In genomic region chr15:70077436-70077835, GRCh38 we compare ENCODE assay signal across 26 cellular contexts. TPM values are rescaled to one million over a fixed set of nuclear protein-coding genes. Genes with fewer than 3 reads are reported as not detected.
DNase-seq lines count a peak whose midpoint lies in the region; ATAC-seq, FAIRE-seq and TF ChIP-seq lines count a peak whose summit lies in the region.
"Had no signal": no experiment of that assay in that cellular context is flagged by ENCODE, and none has a peak within 500 bp of the region (broad histone marks: within the 10 kb centered on the region; RNA-seq: fewer than 3 reads in every experiment).

No MANE protein-coding gene starts in this region.

- intact Hi-C loops in HepG2 (cut with micrococcal nuclease; ENCODE audit: unreplicated experiment), result no loop called here
- intact Hi-C loops in right lobe of liver (cut with DNase I), result no loop called here
- intact Hi-C loops in left ventricle myocardium inferior (cut with micrococcal nuclease), result no loop called here

- TF ChIP-seq EP300 in HepG2 (IDR thresholded peaks at IDR 0.05; ENCODE audit: low read depth in 2 of 2, low read length in 2 of 2), result no peak
- TF ChIP-seq EP300 in HepG2 (CRISPR knock-in tag; IDR thresholded peaks at IDR 0.05; ENCODE audit: borderline replicate concordance), result no peak

- no peak for TF ChIP-seq RAD21 in HepG2 (CRISPR knock-in tag; IDR thresholded peaks at IDR 0.05)

- H3K27me3 ChIP-seq in HepG2 (ENCODE audit: control insufficient read depth in 1 of 2, insufficient read depth in 2 of 2, low read length in 2 of 2), result no peaks in the 10 kb centered on the region
- H3K27me3 ChIP-seq in right lobe of liver, result no peaks in the 10 kb centered on the region
- H3K27me3 ChIP-seq in left ventricle myocardium inferior (ENCODE audit: low read depth), result peaks cover 28% of the 10 kb centered on the region
- H3K27me3 ChIP-seq: colonic mucosa had no signal

- H4K20me1 ChIP-seq in HepG2 (ENCODE audit: insufficient read depth, low read length), result peaks cover 52% of the 10 kb centered on the region

- H3K79me2 ChIP-seq in HepG2 (ENCODE audit: insufficient read depth, low read length), result peaks cover 16% of the 10 kb centered on the region

- ATAC-seq in HepG2, result no peak
- no peak for ATAC-seq in right lobe of liver
- ATAC-seq: activated naive CD8-positive, alpha-beta T cell treated with anti-CD3 and anti-CD28 coated beads, Interleukin-2, amount 50 U/mL, for 24 hours; left lobe of liver; natural killer cell treated with Interleukin-12 subunit alpha and Interleukin-12 subunit beta and Interleukin-15 and Interleukin-18, amount 100 ng/mL, for 72 hours had no signal

- no peak overlapping the region for H3K9ac ChIP-seq in HepG2 (ENCODE audit: insufficient read depth, low read depth, low read length)

- 98% methylated on average over 3 of the region's 7 CpGs for WGBS in HepG2 (ENCODE audit: low lambda C conversion rate)
- 79% methylated on average over 3 of the region's 7 CpGs for WGBS in right lobe of liver (ENCODE audit: insufficient coverage, low coverage, low lambda C conversion rate, missing lambda C conversion rate)

- no TSS peak for BruUV-seq in HepG2 (replicated peaks; lab: Mats Ljungman, UMichigan)

- FAIRE-seq in HepG2 (lab: Jason Lieb, UNC), result no peak
- FAIRE-seq: small intestine had no signal

- POLR2A ChIA-PET in HepG2 (lab: Yijun Ruan, JAX), result interaction anchor here (1.8 to 5.1 kb wide), 2 partner anchors 18 to 625 kb away, joined by 4 to 152 read pairs; partner anchors contain the start of genes RPLP1 and TLE3

- DNase-seq in HepG2 (ENCODE audit: low spot score) (no peak), right lobe of liver (no peak), left ventricle myocardium inferior (peak; percentile 40), occipital lobe (lab: John Stamatoyannopoulos, UW) (peak; percentile 35), EL (no peak), NCI-H2081 treated with DMSO at 0.1 percent for 48 hours (lab: John Stamatoyannopoulos, UW) (no peak), germinal center (ENCODE audit: low spot score) (no peak)
- no peak for DNase-seq in activated CD4-positive, alpha-beta T cell treated with anti-CD3 and anti-CD28 coated beads for 1 hour
- DNase-seq: activated B cell treated with CpG ODN at 0.5 μM for 24 hours; activated CD4-positive, alpha-beta memory T cell treated with anti-CD3 and anti-CD28 coated beads, Interleukin-2, amount 10 ng/mL, durations not matched to agents 7 days and 5 days; activated effector memory CD4-positive, alpha-beta T cell treated with anti-CD3 and anti-CD28 coated beads, Interleukin-2, amount 50 U/mL, for 16 hours; activated naive CD8-positive, alpha-beta T cell treated with anti-CD3 and anti-CD28 coated beads, Interleukin-2, amount 50 U/mL, for 24 hours; CD8-positive, alpha-beta memory T cell; colonic mucosa; DMS153; endodermal cell; GDM1; NCI-H1105; NCI-H2029 treated with DMSO at 0.1 percent for 48 hours; NCI-H345; NCI-H82; small intestine; stimulated activated CD4-positive, alpha-beta T cell treated with anti-CD3 and anti-CD28 coated beads, Interleukin-1b, Interleukin-23, amount 100 ng/mL, for 48 hours; T1000 had no signal

- H3K27ac ChIP-seq in HepG2 (ENCODE audit: extremely low read length, insufficient read depth, low read length) (peak overlapping the region; percentile 90), right lobe of liver (no peak overlapping the region), left ventricle myocardium inferior (replicated peaks) (no peak overlapping the region)
- H3K27ac ChIP-seq: colonic mucosa had no signal

- TF ChIP-seq CTCF in HepG2 (CRISPR knock-in tag; IDR thresholded peaks at IDR 0.05) (no peak), right lobe of liver (IDR thresholded peaks at IDR 0.05) (no peak), left ventricle myocardium inferior (IDR thresholded peaks at IDR 0.05; ENCODE audit: borderline replicate concordance) (no peak)

- 0 out of 2 replicates have a peak overlapping the region, but pooled peaks have one; percentile 77 for H3K4me2 ChIP-seq in HepG2 (ENCODE audit: low read depth, low read length)

- in situ Hi-C loops in HepG2 (cut with HindIII; ENCODE audit: extremely low pct_ligation_motif_present, low pct_unique_long_range_greater_than_20kb), result loop anchor here (25.0 kb wide), 1 partner anchor 615 kb away; the partner anchor contains the start of gene RPLP1

- H3K4me1 ChIP-seq in HepG2 (ENCODE audit: insufficient read depth, low read length) (peaks cover 48% of the 10 kb centered on the region), right lobe of liver (peaks cover 0 to 30% (median 12%) of the 10 kb centered on the region in 4 donors), left ventricle myocardium inferior (peaks cover 37% of the 10 kb centered on the region)

- H3K4me3 ChIP-seq in HepG2 (replicated peaks in 1 of 3; ENCODE audit: insufficient read depth in 1 of 3, low read depth in 2 of 3, low read length in 3 of 3) (no peak overlapping the region), right lobe of liver (no peak overlapping the region), left ventricle myocardium inferior (no peak overlapping the region)
- H3K4me3 ChIP-seq: colonic mucosa had no signal

- H2AFZ ChIP-seq in HepG2 (ENCODE audit: low read length), result no peak overlapping the region

- H3K9me3 ChIP-seq in HepG2 (ENCODE audit: low read length) (no peaks in the 10 kb centered on the region), right lobe of liver (no peaks in the 10 kb centered on the region), left ventricle myocardium inferior (replicated peaks) (no peaks in the 10 kb centered on the region)
- H3K9me3 ChIP-seq: colonic mucosa had no signal

- CTCF ChIA-PET in HepG2 (lab: Yijun Ruan, JAX; ENCODE audit: low intra/inter-chr PET ratio, low total read pairs), result no interaction called here

- TF ChIP-seq POLR2A in HepG2 (IDR thresholded peaks at IDR 0.05; ENCODE audit: insufficient read depth in 1 of 2, low read depth in 2 of 2, low read length in 2 of 2), result no peak
- no peak for TF ChIP-seq POLR2A in right lobe of liver (IDR thresholded peaks at IDR 0.05)

- H3K36me3 ChIP-seq in HepG2 (replicated peaks in 1 of 2; ENCODE audit: control insufficient read depth in 1 of 2, insufficient read depth in 2 of 2, low read length in 2 of 2), result peaks cover 28 to 61% of the 10 kb centered on the region in 2 experiments; a peak in 4 of 5 replicates
- peaks cover 3 to 49% (median 22%) of the 10 kb centered on the region in 4 donors for H3K36me3 ChIP-seq in right lobe of liver
- H3K36me3 ChIP-seq in left ventricle myocardium inferior, result peaks cover 51% of the 10 kb centered on the region

TF ChIP-seq in HepG2, 621 proteins besides CTCF, POLR2A, EP300 and RAD21:
- no peak for TF ChIP-seq HNF4A (CRISPR knock-in tag; IDR thresholded peaks at IDR 0.05)
TF ChIP-seq in HepG2: peak in this region for 0.

RNA-seq across cellular contexts. Expression of gene TLE3, which starts 20.3 kb away (rescaled TPM):
- total RNA-seq in HepG2 (2016; rRNA removed; fragmentation: Illumina TruSeq; extraction: Trizol) (11.9 TPM in 2 replicates), right lobe of liver (10 to 100 TPM in 5 of 6 experiments, 1 to 10 TPM in 1; 8.9 to 38.2 (median 21.2) TPM), left ventricle myocardium inferior (17.8 TPM), occipital lobe (79.4 TPM)
- 4.3 and 4.6 TPM in 2 replicates for total RNA-seq in HepG2 (2016; cell fraction: cytosol; rRNA removed; fragmentation: Illumina TruSeq; extraction: Trizol; ENCODE audit: low read depth)
- total RNA-seq in HepG2 (2016; cell fraction: insoluble cytoplasmic fraction; rRNA removed; fragmentation: Illumina TruSeq; extraction: Trizol), result 11.3 and 13.4 TPM in 2 replicates
- 6.8 and 8.2 TPM in 2 replicates for total RNA-seq in HepG2 (2016; cell fraction: membrane; rRNA removed; fragmentation: Illumina TruSeq; extraction: Trizol)
- total RNA-seq in HepG2 (2016; cell fraction: nucleus; rRNA removed; fragmentation: Illumina TruSeq; extraction: Trizol), result 17.8 and 18.8 TPM in 2 replicates
- 10.8 and 13.8 TPM in 2 replicates for polyA plus RNA-seq in HepG2 (2011; rRNA removed)
- polyA plus RNA-seq in HepG2 (2011; cell fraction: cytosol; rRNA removed), result 7.1 and 8.6 TPM in 2 replicates
- polyA plus RNA-seq in HepG2 (2011; cell fraction: nucleus; rRNA removed), result 48.8 and 69.4 TPM in 2 replicates
- 21.9 and 27.0 TPM in 2 replicates for polyA plus RNA-seq in HepG2 (2012)
- 0.89 and 1.1 TPM in 2 replicates for polyA plus RNA-seq in HepG2 (2016; cell fraction: cytosol; fragmentation: Illumina TruSeq; extraction: Trizol; ENCODE audit: low read depth)
- 11.5 and 15.8 TPM in 2 replicates for polyA plus RNA-seq in HepG2 (2016; cell fraction: insoluble cytoplasmic fraction; fragmentation: Illumina TruSeq; extraction: Trizol; ENCODE audit: low read depth)
- 2.4 and 4.2 TPM in 2 replicates for polyA plus RNA-seq in HepG2 (2016; cell fraction: membrane; fragmentation: Illumina TruSeq; extraction: Trizol; ENCODE audit: low read depth)
- 22.7 and 23.0 TPM in 2 replicates for polyA plus RNA-seq in HepG2 (2016; cell fraction: nucleus; fragmentation: Illumina TruSeq; extraction: Trizol; ENCODE audit: insufficient read depth, low read depth)
- 51.1 and 121 TPM in 2 replicates for polyA minus RNA-seq in HepG2 (2011; rRNA and poly(A)+ RNA removed; ENCODE audit: low replicate concordance)
- 16.1 and 16.6 TPM in 2 replicates for polyA minus RNA-seq in HepG2 (2011; cell fraction: cytosol; rRNA and poly(A)+ RNA removed)
- 57.1 and 60.3 TPM in 2 replicates for polyA minus RNA-seq in HepG2 (2011; cell fraction: nucleus; rRNA and poly(A)+ RNA removed)

Comparison
In these comparisons a context has a peak if more than half of its experiments do, and no peak if none do; other contexts are left out.
1. DNase-seq: peak in left ventricle myocardium inferior (single experiment) and occipital lobe (single experiment); none in HepG2 (single experiment), right lobe of liver (0 of 3), activated CD4-positive, alpha-beta T cell treated with anti-CD3 and anti-CD28 coated beads for 1 hour (single experiment), EL (single experiment), NCI-H2081 treated with DMSO at 0.1 percent for 48 hours (single experiment) and germinal center (single experiment).